ENCODE assay signal across 9 cellular contexts in genomic region chr11:84536456-84536855, GRCh38.
"Had no signal": no experiment of that assay in that cellular context is flagged by ENCODE, and none has a peak within 500 bp of the region (broad histone marks: within the 10 kb centered on the region; RNA-seq: fewer than 3 reads in every experiment).

No MANE protein-coding gene starts in this region.

- DNase-seq: GM23248, GOT3, H7, H9, HCEC 1CT, HFFc6 had no signal

- H3K27ac Mint-ChIP-seq: GM23338, H9, HFFc6 had no signal

- FAIRE-seq: H1, H54 had no signal

- H3K4me3 Mint-ChIP-seq: GM23338, H9, HFFc6 had no signal
